ENCODE assay signal across 2 cellular contexts in the genomic region with DNA sequence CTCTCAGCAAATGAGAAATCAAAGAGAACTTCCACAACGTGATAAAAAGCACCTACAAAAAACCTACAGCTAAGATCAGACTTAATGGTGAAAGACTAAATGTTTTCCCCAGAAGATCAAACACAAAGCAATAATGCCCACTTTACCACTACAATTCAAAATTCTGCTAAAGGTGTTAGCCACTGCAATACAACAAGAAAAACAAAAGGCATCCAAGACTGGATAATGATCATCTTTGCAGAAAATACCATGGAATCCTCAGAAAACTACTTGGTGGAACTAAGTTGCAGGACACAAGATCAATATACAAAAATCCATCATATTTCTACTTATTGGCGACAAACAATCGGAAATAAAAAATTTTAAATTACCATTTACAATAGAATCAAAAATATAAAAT.
TF ChIP-seq lines count a peak whose summit lies in the region.

No MANE protein-coding gene starts in this region.

TF ChIP-seq in HEK293, 187 proteins besides CTCF, POLR2A, EP300 and RAD21 (continued from another document):
- TF ChIP-seq, protein P1, sequence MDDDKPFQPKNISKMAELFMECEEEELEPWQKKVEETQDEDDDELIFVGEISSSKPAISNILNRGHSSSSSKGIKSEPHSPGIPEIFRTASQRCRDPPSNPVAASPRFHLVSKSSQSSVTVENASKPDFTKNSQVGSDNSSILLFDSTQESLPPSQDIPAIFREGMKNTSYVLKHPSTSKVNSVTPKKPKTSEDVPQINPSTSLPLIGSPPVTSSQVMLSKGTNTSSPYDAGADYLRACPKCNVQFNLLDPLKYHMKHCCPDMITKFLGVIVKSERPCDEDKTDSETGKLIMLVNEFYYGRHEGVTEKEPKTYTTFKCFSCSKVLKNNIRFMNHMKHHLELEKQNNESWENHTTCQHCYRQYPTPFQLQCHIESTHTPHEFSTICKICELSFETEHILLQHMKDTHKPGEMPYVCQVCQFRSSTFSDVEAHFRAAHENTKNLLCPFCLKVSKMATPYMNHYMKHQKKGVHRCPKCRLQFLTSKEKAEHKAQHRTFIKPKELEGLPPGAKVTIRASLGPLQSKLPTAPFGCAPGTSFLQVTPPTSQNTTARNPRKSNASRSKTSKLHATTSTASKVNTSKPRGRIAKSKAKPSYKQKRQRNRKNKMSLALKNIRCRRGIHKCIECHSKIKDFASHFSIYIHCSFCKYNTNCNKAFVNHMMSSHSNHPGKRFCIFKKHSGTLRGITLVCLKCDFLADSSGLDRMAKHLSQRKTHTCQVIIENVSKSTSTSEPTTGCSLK (tag by site-specific recombination; IDR thresholded peaks at IDR 0.05): peak; percentile 70; the same call in 1 of the 2 replicates
- peak; percentile 87 for TF ChIP-seq SETDB1 (IDR thresholded peaks at IDR 0.05; ENCODE audit: insufficient read length, low read length)
- TF ChIP-seq, protein P2, sequence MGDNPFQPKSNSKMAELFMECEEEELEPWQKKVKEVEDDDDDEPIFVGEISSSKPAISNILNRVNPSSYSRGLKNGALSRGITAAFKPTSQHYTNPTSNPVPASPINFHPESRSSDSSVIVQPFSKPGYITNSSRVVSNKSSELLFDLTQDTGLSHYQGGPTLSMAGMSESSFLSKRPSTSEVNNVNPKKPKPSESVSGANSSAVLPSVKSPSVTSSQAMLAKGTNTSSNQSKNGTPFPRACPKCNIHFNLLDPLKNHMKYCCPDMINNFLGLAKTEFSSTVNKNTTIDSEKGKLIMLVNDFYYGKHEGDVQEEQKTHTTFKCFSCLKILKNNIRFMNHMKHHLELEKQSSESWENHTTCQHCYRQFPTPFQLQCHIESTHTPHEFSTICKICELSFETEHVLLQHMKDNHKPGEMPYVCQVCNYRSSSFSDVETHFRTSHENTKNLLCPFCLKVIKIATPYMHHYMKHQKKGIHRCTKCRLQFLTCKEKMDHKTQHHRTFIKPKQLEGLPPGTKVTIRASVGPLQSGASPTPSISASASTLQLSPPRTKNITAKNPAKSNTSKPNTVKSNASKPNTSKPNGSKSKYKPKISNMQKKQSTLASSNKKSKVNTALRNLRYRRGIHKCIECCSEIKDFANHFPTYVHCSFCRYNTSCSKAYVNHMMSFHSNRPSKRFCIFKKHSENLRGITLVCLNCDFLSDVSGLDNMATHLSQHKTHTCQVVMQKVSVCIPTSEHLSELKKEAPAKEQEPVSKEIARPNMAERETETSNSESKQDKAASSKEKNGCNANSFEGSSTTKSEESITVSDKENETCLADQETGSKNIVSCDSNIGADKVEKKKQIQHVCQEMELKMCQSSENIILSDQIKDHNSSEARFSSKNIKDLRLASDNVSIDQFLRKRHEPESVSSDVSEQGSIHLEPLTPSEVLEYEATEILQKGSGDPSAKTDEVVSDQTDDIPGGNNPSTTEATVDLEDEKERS (tag by site-specific recombination; IDR thresholded peaks at IDR 0.05): 0 out of 2 replicates have a peak, but pooled peaks have one; percentile 14
TF ChIP-seq in HEK293: peak in this region for 3.

TF ChIP-seq in WTC11, 78 proteins besides CTCF, POLR2A, EP300 and RAD21 (continued from another document):
- TF ChIP-seq, protein P3, sequence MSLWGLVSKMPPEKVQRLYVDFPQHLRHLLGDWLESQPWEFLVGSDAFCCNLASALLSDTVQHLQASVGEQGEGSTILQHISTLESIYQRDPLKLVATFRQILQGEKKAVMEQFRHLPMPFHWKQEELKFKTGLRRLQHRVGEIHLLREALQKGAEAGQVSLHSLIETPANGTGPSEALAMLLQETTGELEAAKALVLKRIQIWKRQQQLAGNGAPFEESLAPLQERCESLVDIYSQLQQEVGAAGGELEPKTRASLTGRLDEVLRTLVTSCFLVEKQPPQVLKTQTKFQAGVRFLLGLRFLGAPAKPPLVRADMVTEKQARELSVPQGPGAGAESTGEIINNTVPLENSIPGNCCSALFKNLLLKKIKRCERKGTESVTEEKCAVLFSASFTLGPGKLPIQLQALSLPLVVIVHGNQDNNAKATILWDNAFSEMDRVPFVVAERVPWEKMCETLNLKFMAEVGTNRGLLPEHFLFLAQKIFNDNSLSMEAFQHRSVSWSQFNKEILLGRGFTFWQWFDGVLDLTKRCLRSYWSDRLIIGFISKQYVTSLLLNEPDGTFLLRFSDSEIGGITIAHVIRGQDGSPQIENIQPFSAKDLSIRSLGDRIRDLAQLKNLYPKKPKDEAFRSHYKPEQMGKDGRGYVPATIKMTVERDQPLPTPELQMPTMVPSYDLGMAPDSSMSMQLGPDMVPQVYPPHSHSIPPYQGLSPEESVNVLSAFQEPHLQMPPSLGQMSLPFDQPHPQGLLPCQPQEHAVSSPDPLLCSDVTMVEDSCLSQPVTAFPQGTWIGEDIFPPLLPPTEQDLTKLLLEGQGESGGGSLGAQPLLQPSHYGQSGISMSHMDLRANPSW (CRISPR knock-in tag; conservative IDR thresholded peaks at IDR 0.05; ENCODE audit: low read depth): no peak
- no peak for TF ChIP-seq NR2C2 (CRISPR knock-in tag; IDR thresholded peaks at IDR 0.05)
- TF ChIP-seq TCF7 (CRISPR knock-in tag; IDR thresholded peaks at IDR 0.05; ENCODE audit: low read depth): no peak
- TF ChIP-seq, protein P4, sequence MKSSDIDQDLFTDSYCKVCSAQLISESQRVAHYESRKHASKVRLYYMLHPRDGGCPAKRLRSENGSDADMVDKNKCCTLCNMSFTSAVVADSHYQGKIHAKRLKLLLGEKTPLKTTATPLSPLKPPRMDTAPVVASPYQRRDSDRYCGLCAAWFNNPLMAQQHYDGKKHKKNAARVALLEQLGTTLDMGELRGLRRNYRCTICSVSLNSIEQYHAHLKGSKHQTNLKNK (CRISPR knock-in tag; IDR thresholded peaks at IDR 0.05): no peak
- TF ChIP-seq ZNF423 (CRISPR knock-in tag; IDR thresholded peaks at IDR 0.05): no peak
- TF ChIP-seq, protein P5, sequence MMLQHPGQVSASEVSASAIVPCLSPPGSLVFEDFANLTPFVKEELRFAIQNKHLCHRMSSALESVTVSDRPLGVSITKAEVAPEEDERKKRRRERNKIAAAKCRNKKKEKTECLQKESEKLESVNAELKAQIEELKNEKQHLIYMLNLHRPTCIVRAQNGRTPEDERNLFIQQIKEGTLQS (CRISPR knock-in tag; conservative IDR thresholded peaks at IDR 0.05): no peak
- TF ChIP-seq, protein P6, sequence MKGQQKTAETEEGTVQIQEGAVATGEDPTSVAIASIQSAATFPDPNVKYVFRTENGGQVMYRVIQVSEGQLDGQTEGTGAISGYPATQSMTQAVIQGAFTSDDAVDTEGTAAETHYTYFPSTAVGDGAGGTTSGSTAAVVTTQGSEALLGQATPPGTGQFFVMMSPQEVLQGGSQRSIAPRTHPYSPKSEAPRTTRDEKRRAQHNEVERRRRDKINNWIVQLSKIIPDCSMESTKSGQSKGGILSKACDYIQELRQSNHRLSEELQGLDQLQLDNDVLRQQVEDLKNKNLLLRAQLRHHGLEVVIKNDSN (CRISPR knock-in tag; IDR thresholded peaks at IDR 0.05): no peak
- no peak for TF ChIP-seq ESRRA (CRISPR knock-in tag; IDR thresholded peaks at IDR 0.05; ENCODE audit: borderline replicate concordance)
- no peak for TF ChIP-seq FOXP1 (CRISPR knock-in tag; IDR thresholded peaks at IDR 0.05; ENCODE audit: borderline replicate concordance)
- no peak for TF ChIP-seq ZNF219 (CRISPR knock-in tag; IDR thresholded peaks at IDR 0.05; ENCODE audit: borderline replicate concordance)
- no peak for TF ChIP-seq ETV6 (CRISPR knock-in tag; IDR thresholded peaks at IDR 0.05)
- TF ChIP-seq ATF1 (CRISPR knock-in tag; IDR thresholded peaks at IDR 0.05): no peak
- TF ChIP-seq MYBL2 (CRISPR knock-in tag; IDR thresholded peaks at IDR 0.05): no peak
- TF ChIP-seq ZNF416 (CRISPR knock-in tag; IDR thresholded peaks at IDR 0.05): no peak
- TF ChIP-seq, protein P7, sequence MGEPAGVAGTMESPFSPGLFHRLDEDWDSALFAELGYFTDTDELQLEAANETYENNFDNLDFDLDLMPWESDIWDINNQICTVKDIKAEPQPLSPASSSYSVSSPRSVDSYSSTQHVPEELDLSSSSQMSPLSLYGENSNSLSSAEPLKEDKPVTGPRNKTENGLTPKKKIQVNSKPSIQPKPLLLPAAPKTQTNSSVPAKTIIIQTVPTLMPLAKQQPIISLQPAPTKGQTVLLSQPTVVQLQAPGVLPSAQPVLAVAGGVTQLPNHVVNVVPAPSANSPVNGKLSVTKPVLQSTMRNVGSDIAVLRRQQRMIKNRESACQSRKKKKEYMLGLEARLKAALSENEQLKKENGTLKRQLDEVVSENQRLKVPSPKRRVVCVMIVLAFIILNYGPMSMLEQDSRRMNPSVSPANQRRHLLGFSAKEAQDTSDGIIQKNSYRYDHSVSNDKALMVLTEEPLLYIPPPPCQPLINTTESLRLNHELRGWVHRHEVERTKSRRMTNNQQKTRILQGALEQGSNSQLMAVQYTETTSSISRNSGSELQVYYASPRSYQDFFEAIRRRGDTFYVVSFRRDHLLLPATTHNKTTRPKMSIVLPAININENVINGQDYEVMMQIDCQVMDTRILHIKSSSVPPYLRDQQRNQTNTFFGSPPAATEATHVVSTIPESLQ (CRISPR knock-in tag; IDR thresholded peaks at IDR 0.05): no peak
- no peak for TF ChIP-seq MXD4 (CRISPR knock-in tag; IDR thresholded peaks at IDR 0.05; ENCODE audit: borderline replicate concordance)
- TF ChIP-seq, protein P8, sequence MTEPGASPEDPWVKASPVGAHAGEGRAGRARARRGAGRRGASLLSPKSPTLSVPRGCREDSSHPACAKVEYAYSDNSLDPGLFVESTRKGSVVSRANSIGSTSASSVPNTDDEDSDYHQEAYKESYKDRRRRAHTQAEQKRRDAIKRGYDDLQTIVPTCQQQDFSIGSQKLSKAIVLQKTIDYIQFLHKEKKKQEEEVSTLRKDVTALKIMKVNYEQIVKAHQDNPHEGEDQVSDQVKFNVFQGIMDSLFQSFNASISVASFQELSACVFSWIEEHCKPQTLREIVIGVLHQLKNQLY (CRISPR knock-in tag; IDR thresholded peaks at IDR 0.05): no peak
- no peak for TF ChIP-seq TEAD4 (CRISPR knock-in tag; IDR thresholded peaks at IDR 0.05)
- TF ChIP-seq, protein P9, sequence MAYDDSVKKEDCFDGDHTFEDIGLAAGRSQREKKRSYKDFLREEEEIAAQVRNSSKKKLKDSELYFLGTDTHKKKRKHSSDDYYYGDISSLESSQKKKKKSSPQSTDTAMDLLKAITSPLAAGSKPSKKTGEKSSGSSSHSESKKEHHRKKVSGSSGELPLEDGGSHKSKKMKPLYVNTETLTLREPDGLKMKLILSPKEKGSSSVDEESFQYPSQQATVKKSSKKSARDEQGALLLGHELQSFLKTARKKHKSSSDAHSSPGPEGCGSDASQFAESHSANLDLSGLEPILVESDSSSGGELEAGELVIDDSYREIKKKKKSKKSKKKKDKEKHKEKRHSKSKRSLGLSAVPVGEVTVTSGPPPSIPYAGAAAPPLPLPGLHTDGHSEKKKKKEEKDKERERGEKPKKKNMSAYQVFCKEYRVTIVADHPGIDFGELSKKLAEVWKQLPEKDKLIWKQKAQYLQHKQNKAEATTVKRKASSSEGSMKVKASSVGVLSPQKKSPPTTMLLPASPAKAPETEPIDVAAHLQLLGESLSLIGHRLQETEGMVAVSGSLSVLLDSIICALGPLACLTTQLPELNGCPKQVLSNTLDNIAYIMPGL (CRISPR knock-in tag; IDR thresholded peaks at IDR 0.05): no peak
